1 cellular context compared by ENCODE assay signal in the genomic region with DNA sequence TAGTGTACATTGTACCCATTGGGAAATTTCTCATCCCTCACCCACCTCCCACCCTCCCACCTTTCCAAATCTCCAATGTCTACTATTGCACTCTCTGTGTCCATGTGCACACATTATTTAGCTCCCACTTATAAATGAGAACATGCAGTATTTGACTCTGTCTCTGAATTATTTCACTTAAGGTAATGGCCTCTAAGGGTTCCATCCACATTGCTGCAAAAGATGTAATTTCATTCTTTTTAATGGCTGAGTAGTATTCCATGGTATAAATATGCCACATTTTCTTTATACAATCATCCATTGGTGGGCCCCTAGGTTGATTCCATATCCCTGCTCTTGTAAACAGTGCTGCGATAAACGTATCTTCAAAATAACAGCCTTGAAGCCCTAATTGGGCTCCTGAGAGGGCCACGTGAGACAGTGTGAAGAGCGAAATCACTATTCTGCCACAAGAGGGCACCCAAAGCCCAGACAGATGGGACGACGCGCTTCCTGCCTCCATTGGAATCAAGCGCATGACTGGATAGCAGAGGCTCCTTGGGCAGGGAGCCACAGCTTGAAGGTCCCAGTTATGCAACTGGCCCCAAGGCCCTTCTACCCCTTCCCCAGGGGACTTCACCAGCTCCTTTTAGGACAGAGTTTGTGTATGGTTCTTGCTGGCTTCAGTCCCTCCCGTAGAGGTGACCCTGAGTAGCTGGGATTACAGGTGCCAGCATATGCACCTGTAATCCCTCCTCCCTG.
TF ChIP-seq lines count a peak whose summit lies in the region.

No MANE protein-coding gene starts in this region.

TF ChIP-seq in A549, 52 proteins besides CTCF, POLR2A, EP300 and RAD21:
- TF ChIP-seq SREBF2 (IDR thresholded peaks at IDR 0.05) (no peak), FOSB (CRISPR knock-in tag; IDR thresholded peaks at IDR 0.05) (no peak), EHF (CRISPR knock-in tag; IDR thresholded peaks at IDR 0.05) (peak; percentile 68; the same call in 1 of the 2 replicates), FOSL2 (IDR thresholded peaks at IDR 0.05) (no peak), FOSL2 (CRISPR knock-in tag; IDR thresholded peaks at IDR 0.05) (peak; percentile 38), FOXS1 (CRISPR knock-in tag; IDR thresholded peaks at IDR 0.05) (0 out of 2 replicates have a peak, but pooled peaks have one; percentile 16), NPAS2 (CRISPR knock-in tag; IDR thresholded peaks at IDR 0.05; ENCODE audit: borderline replicate concordance) (peak; percentile 69; the same call in 1 of the 2 replicates), NFE2L2 (conservative IDR thresholded peaks at IDR 0.05; ENCODE audit: low read length) (0 out of 2 replicates have a peak, but pooled peaks have one; percentile 13), ZFP36 (IDR thresholded peaks at IDR 0.05; ENCODE audit: borderline replicate concordance, partially characterized antibody) (no peak), HEYL (CRISPR knock-in tag; IDR thresholded peaks at IDR 0.05) (no peak), KDM1A (IDR thresholded peaks at IDR 0.05; ENCODE audit: low read depth) (peak; percentile 77; the same call in 1 of the 2 replicates), CEBPB (IDR thresholded peaks at IDR 0.05) (peak in 1 of 2 experiments; percentile 60; a peak in 1 of 4 replicates), PHF8 (IDR thresholded peaks at IDR 0.05; ENCODE audit: borderline replicate concordance, low read depth) (no peak), JUNB (IDR thresholded peaks at IDR 0.05) (no peak), BHLHE40 (IDR thresholded peaks at IDR 0.05; ENCODE audit: low read depth, low read length) (peak; percentile 46; the same call in 1 of the 2 replicates), HDAC2 (IDR thresholded peaks at IDR 0.05) (0 out of 2 replicates have a peak, but pooled peaks have one; percentile 49), TFCP2L1 (CRISPR knock-in tag; IDR thresholded peaks at IDR 0.05) (no peak), MAZ (IDR thresholded peaks at IDR 0.05; ENCODE audit: borderline replicate concordance, low read depth, low read length) (no peak), KDM5A (IDR thresholded peaks at IDR 0.05) (no peak), CHD4 (IDR thresholded peaks at IDR 0.05; ENCODE audit: borderline replicate concordance) (0 out of 2 replicates have a peak, but pooled peaks have one; percentile 65), SMC3 (IDR thresholded peaks at IDR 0.05) (peak; percentile 96), HOXB13 (CRISPR knock-in tag; IDR thresholded peaks at IDR 0.05; ENCODE audit: low read depth) (peak; percentile 64; the same call in 1 of the 2 replicates), RFX5 (IDR thresholded peaks at IDR 0.05) (no peak), HOXB5 (CRISPR knock-in tag; IDR thresholded peaks at IDR 0.05) (no peak)
- TF ChIP-seq, protein P1, sequence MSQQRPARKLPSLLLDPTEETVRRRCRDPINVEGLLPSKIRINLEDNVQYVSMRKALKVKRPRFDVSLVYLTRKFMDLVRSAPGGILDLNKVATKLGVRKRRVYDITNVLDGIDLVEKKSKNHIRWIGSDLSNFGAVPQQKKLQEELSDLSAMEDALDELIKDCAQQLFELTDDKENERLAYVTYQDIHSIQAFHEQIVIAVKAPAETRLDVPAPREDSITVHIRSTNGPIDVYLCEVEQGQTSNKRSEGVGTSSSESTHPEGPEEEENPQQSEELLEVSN (IDR thresholded peaks at IDR 0.05; ENCODE audit: borderline replicate concordance, low read depth) = peak; percentile 93
- TF ChIP-seq, protein P2, sequence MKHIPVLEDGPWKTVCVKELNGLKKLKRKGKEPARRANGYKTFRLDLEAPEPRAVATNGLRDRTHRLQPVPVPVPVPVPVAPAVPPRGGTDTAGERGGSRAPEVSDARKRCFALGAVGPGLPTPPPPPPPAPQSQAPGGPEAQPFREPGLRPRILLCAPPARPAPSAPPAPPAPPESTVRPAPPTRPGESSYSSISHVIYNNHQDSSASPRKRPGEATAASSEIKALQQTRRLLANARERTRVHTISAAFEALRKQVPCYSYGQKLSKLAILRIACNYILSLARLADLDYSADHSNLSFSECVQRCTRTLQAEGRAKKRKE (CRISPR knock-in tag; IDR thresholded peaks at IDR 0.05; ENCODE audit: low read depth) = 0 out of 2 replicates have a peak, but pooled peaks have one; percentile 6
- TF ChIP-seq, protein P3, sequence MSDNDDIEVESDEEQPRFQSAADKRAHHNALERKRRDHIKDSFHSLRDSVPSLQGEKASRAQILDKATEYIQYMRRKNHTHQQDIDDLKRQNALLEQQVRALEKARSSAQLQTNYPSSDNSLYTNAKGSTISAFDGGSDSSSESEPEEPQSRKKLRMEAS (IDR thresholded peaks at IDR 0.05) = peak; percentile 99
- TF ChIP-seq, protein P4, sequence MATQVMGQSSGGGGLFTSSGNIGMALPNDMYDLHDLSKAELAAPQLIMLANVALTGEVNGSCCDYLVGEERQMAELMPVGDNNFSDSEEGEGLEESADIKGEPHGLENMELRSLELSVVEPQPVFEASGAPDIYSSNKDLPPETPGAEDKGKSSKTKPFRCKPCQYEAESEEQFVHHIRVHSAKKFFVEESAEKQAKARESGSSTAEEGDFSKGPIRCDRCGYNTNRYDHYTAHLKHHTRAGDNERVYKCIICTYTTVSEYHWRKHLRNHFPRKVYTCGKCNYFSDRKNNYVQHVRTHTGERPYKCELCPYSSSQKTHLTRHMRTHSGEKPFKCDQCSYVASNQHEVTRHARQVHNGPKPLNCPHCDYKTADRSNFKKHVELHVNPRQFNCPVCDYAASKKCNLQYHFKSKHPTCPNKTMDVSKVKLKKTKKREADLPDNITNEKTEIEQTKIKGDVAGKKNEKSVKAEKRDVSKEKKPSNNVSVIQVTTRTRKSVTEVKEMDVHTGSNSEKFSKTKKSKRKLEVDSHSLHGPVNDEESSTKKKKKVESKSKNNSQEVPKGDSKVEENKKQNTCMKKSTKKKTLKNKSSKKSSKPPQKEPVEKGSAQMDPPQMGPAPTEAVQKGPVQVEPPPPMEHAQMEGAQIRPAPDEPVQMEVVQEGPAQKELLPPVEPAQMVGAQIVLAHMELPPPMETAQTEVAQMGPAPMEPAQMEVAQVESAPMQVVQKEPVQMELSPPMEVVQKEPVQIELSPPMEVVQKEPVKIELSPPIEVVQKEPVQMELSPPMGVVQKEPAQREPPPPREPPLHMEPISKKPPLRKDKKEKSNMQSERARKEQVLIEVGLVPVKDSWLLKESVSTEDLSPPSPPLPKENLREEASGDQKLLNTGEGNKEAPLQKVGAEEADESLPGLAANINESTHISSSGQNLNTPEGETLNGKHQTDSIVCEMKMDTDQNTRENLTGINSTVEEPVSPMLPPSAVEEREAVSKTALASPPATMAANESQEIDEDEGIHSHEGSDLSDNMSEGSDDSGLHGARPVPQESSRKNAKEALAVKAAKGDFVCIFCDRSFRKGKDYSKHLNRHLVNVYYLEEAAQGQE (IDR thresholded peaks at IDR 0.05) = no peak
- TF ChIP-seq, protein P5, sequence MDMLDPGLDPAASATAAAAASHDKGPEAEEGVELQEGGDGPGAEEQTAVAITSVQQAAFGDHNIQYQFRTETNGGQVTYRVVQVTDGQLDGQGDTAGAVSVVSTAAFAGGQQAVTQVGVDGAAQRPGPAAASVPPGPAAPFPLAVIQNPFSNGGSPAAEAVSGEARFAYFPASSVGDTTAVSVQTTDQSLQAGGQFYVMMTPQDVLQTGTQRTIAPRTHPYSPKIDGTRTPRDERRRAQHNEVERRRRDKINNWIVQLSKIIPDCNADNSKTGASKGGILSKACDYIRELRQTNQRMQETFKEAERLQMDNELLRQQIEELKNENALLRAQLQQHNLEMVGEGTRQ (IDR thresholded peaks at IDR 0.05) = peak; percentile 72
- TF ChIP-seq, protein P6, sequence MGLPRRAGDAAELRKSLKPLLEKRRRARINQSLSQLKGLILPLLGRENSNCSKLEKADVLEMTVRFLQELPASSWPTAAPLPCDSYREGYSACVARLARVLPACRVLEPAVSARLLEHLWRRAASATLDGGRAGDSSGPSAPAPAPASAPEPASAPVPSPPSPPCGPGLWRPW (IDR thresholded peaks at IDR 0.05) = no peak
